ENCODE assay signal across 13 cellular contexts in genomic region chr15:101062471-101063171, GRCh38.
DNase-seq lines count a peak whose midpoint lies in the region; ATAC-seq and TF ChIP-seq lines count a peak whose summit lies in the region.
"Had no signal": no experiment of that assay in that cellular context is flagged by ENCODE, and none has a peak within 500 bp of the region (broad histone marks: within the 10 kb centered on the region; RNA-seq: fewer than 3 reads in every experiment).

No MANE protein-coding gene starts in this region.

- CTCF ChIA-PET in CD4-positive, alpha-beta memory T cell (lab: Charles Lee; ENCODE audit: partially characterized antibody): no interaction called here

- DNase-seq in GM12865 (ENCODE audit: low read depth) (peak; percentile 82), mucosa of descending colon (peak in 1 of 3 donors; percentile 29), uterus (no peak)
- no peak for DNase-seq in stimulated activated CD4-positive, alpha-beta T cell treated with anti-CD3 and anti-CD28 coated beads, Interleukin-4, amount 100 ng/mL, for 4 hours
- DNase-seq in CD4-positive, alpha-beta memory T cell: no peak
- DNase-seq: activated naive CD8-positive, alpha-beta T cell treated with anti-CD3 and anti-CD28 coated beads for 36 hours; dermis blood vessel endothelial cell; foreskin keratinocyte; NCI-H524 treated with DMSO at 0.1 percent for 48 hours; stimulated activated CD4-positive, alpha-beta T cell treated with anti-CD3 and anti-CD28 coated beads, Interleukin-4, amount 100 ng/mL, for 1 hour had no signal

- peaks cover 16% of the 10 kb centered on the region for H3K36me3 Mint-ChIP-seq in IgD-negative memory B cell
- no peaks in the 10 kb centered on the region for H3K36me3 Mint-ChIP-seq in CD4-positive, alpha-beta memory T cell
- H3K36me3 Mint-ChIP-seq: activated naive CD8-positive, alpha-beta T cell treated with anti-CD3 and anti-CD28 coated beads for 36 hours had no signal

- no peak overlapping the region for H3K27ac ChIP-seq in CD4-positive, alpha-beta memory T cell (ENCODE audit: low read depth, low read length)
- H3K27ac ChIP-seq in uterus: no peak overlapping the region
- H3K27ac ChIP-seq: foreskin keratinocyte had no signal

- H3K9me3 ChIP-seq in mucosa of descending colon (no peaks in the 10 kb centered on the region), uterus (no peaks in the 10 kb centered on the region)
- no peaks in the 10 kb centered on the region for H3K9me3 ChIP-seq in CD4-positive, alpha-beta memory T cell (ENCODE audit: control insufficient read depth in 1 of 2, low read length in 2 of 2)

- TF ChIP-seq POLR2A in uterus (IDR thresholded peaks at IDR 0.05): no peak

- H3K9me3 Mint-ChIP-seq in IgD-negative memory B cell: no peaks in the 10 kb centered on the region
- peaks cover 0 to 4% (median 0%) of the 10 kb centered on the region in 8 donors for H3K9me3 Mint-ChIP-seq in CD4-positive, alpha-beta memory T cell
- H3K9me3 Mint-ChIP-seq: activated naive CD8-positive, alpha-beta T cell treated with anti-CD3 and anti-CD28 coated beads for 36 hours had no signal

- intact Hi-C loops in mucosa of descending colon (cut with DNase I, micrococcal nuclease): no loop called here
- intact Hi-C loops in CD4-positive, alpha-beta memory T cell (cut with micrococcal nuclease): no loop called here
- intact Hi-C loops in uterus (cut with DNase I; ENCODE audit: low total_unique reads): no loop called here

- H3K4me1 ChIP-seq in mucosa of descending colon (ENCODE audit: low read depth): peaks cover 11% of the 10 kb centered on the region
- H3K4me1 ChIP-seq in CD4-positive, alpha-beta memory T cell (ENCODE audit: insufficient read depth, low read length): no peaks in the 10 kb centered on the region
- H3K4me1 ChIP-seq in uterus: no peaks in the 10 kb centered on the region
- H3K4me1 ChIP-seq: foreskin keratinocyte had no signal

- H3K27me3 ChIP-seq in CD4-positive, alpha-beta memory T cell (ENCODE audit: insufficient read depth, low read length): no peaks in the 10 kb centered on the region
- no peaks in the 10 kb centered on the region for H3K27me3 ChIP-seq in uterus
- H3K27me3 ChIP-seq: foreskin keratinocyte had no signal

- peak overlapping the region; percentile 38 to 86 (median 74) for H3K4me3 Mint-ChIP-seq in IgD-negative memory B cell
- no peak overlapping the region for H3K4me3 Mint-ChIP-seq in CD4-positive, alpha-beta memory T cell
- H3K4me3 Mint-ChIP-seq: activated naive CD8-positive, alpha-beta T cell treated with anti-CD3 and anti-CD28 coated beads for 36 hours had no signal

- no peaks in the 10 kb centered on the region for H3K36me3 ChIP-seq in mucosa of descending colon (ENCODE audit: low read depth)
- H3K36me3 ChIP-seq in CD4-positive, alpha-beta memory T cell (ENCODE audit: insufficient read depth, low read length): no peaks in the 10 kb centered on the region
- H3K36me3 ChIP-seq in uterus: no peaks in the 10 kb centered on the region

- peaks cover 10 to 20% (median 20%) of the 10 kb centered on the region in 3 donors for H3K4me1 Mint-ChIP-seq in IgD-negative memory B cell
- H3K4me1 Mint-ChIP-seq in CD4-positive, alpha-beta memory T cell: no peaks in the 10 kb centered on the region
- H3K4me1 Mint-ChIP-seq: activated naive CD8-positive, alpha-beta T cell treated with anti-CD3 and anti-CD28 coated beads for 36 hours had no signal

- TF ChIP-seq CTCF in GM12865 (IDR thresholded peaks at IDR 0.05; ENCODE audit: insufficient read depth, low read depth, low read length, missing control alignments) (no peak), mucosa of descending colon (IDR thresholded peaks at IDR 0.05) (no peak), uterus (IDR thresholded peaks at IDR 0.05) (no peak)

- H3K27ac Mint-ChIP-seq in IgD-negative memory B cell: peak overlapping the region; percentile 87 to 96 (median 95)
- H3K27ac Mint-ChIP-seq in CD4-positive, alpha-beta memory T cell: no peak overlapping the region
- H3K27ac Mint-ChIP-seq: activated naive CD8-positive, alpha-beta T cell treated with anti-CD3 and anti-CD28 coated beads for 36 hours had no signal

- no peak overlapping the region for H3K4me3 ChIP-seq in GM12865 (ENCODE audit: low read depth, low read length)
- no peak overlapping the region for H3K4me3 ChIP-seq in mucosa of descending colon
- no peak overlapping the region for H3K4me3 ChIP-seq in CD4-positive, alpha-beta memory T cell (ENCODE audit: low read length in 2 of 2)
- H3K4me3 ChIP-seq in uterus: no peak overlapping the region

- ATAC-seq in GM21576 (IDR thresholded peaks at IDR 0.05; ENCODE audit: unreplicated experiment): peak; percentile 61
- ATAC-seq in mucosa of descending colon: peak; percentile 37
- no peak for ATAC-seq in HG03469 (IDR thresholded peaks at IDR 0.05; ENCODE audit: unreplicated experiment)
- ATAC-seq: foreskin keratinocyte had no signal

- POLR2A ChIA-PET in CD4-positive, alpha-beta memory T cell (lab: Charles Lee; ENCODE audit: partially characterized antibody): no interaction called here

- H3K27me3 Mint-ChIP-seq in IgD-negative memory B cell: peaks cover 1% of the 10 kb centered on the region
- peaks cover 0 to 6% of the 10 kb centered on the region in 2 donors for H3K27me3 Mint-ChIP-seq in CD4-positive, alpha-beta memory T cell
- H3K27me3 Mint-ChIP-seq: activated naive CD8-positive, alpha-beta T cell treated with anti-CD3 and anti-CD28 coated beads for 36 hours had no signal

Comparison
In these comparisons a context has a peak if more than half of its experiments do, and no peak if none do; other contexts are left out.
1. H3K27ac Mint-ChIP-seq: peak in IgD-negative memory B cell (3 of 3); none in CD4-positive, alpha-beta memory T cell (0 of 7).
2. H3K4me3 Mint-ChIP-seq: peak in IgD-negative memory B cell (4 of 4); none in CD4-positive, alpha-beta memory T cell (0 of 8).